Comparison of ENCODE assay signal across 25 cellular contexts in the genomic region with DNA sequence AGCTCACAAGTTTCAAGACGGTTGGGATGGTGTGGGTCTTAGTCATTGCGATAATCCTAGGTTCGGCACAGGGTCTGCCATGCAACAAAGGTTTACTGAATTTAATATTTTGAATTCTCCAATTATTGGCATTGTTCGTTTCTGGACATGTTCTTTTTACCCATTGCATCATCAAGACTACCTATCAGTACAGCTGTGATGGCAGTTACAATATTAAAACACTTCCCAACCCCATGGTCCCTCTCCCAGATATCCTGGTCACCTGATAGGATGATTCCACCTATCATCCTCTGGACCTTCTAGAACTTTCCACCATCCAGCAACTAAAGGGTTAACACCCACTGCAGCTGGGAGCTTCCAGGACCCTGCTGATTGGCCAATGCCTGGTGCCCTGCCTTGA.
A peak's percentile ranks its signal among the peaks of the same experiment; 100 is the strongest.
DNase-seq lines count a peak whose midpoint lies in the region; TF ChIP-seq lines count a peak whose summit lies in the region.
"Had no signal": no experiment of that assay in that cellular context is flagged by ENCODE, and none has a peak within 500 bp of the region (broad histone marks: within the 10 kb centered on the region; RNA-seq: fewer than 3 reads in every experiment).

No MANE protein-coding gene starts in this region.

- H3K4me1 ChIP-seq in BLaER1, result peaks cover 18% of the 10 kb centered on the region
- peaks cover 14% of the 10 kb centered on the region for H3K4me1 ChIP-seq in OCI-LY7 (ENCODE audit: insufficient read depth, low read length, poor library complexity, severe bottlenecking)
- H3K4me1 ChIP-seq in ascending aorta, result no peaks in the 10 kb centered on the region

- no peak overlapping the region for H3K4me3 ChIP-seq in BLaER1
- H3K4me3 ChIP-seq in H7 (ENCODE audit: insufficient read depth, low read depth, low read length), result no peak overlapping the region
- no peak overlapping the region for H3K4me3 ChIP-seq in OCI-LY7 (ENCODE audit: low read depth, low read length, poor library complexity, severe bottlenecking)
- H3K4me3 ChIP-seq in ascending aorta, result no peak overlapping the region
- H3K4me3 ChIP-seq: GM12878, SK-N-MC had no signal

- no peaks in the 10 kb centered on the region for H4K20me1 ChIP-seq in BLaER1
- H4K20me1 ChIP-seq in OCI-LY7 (ENCODE audit: insufficient read depth, low read length), result no peaks in the 10 kb centered on the region

- peaks cover 0 to 4% (median 1%) of the 10 kb centered on the region in 3 donors for H3K27me3 Mint-ChIP-seq in immature natural killer cell (ENCODE audit: low read depth in 3 of 3)
- H3K27me3 Mint-ChIP-seq: CD4-positive, alpha-beta T cell had no signal

- no TSS peak for BruUV-seq in OCI-LY7 (replicated peaks; lab: Mats Ljungman, UMichigan)

- H3K79me2 ChIP-seq in OCI-LY7 (ENCODE audit: insufficient read depth, low read depth, low read length), result no peaks in the 10 kb centered on the region

- peaks cover 46 to 87% of the 10 kb centered on the region in 2 donors for H3K4me1 Mint-ChIP-seq in immature natural killer cell

- no peaks in the 10 kb centered on the region for H3K27me3 ChIP-seq in BLaER1
- no peaks in the 10 kb centered on the region for H3K27me3 ChIP-seq in H7 (ENCODE audit: control insufficient read depth, insufficient read depth, low read length)
- no peaks in the 10 kb centered on the region for H3K27me3 ChIP-seq in ascending aorta

- POLR2A ChIA-PET in OCI-LY7 (lab: Charles Lee), result interaction anchor here (0.9 kb wide), 1 partner anchor 33 kb away, joined by 3 read pairs; no protein-coding TSS in a partner anchor

- peaks cover 0 to 4% (median 0%) of the 10 kb centered on the region in 3 donors for H3K36me3 Mint-ChIP-seq in immature natural killer cell

- peak overlapping the region in 5 of 6 donors; percentile 27 to 87 (median 81) for H3K27ac Mint-ChIP-seq in immature natural killer cell
- H3K27ac Mint-ChIP-seq: CD4-positive, alpha-beta T cell had no signal

- no peak overlapping the region for H3K9ac ChIP-seq in BLaER1

- intact Hi-C loops in OCI-LY7 (cut with micrococcal nuclease; ENCODE audit: unreplicated experiment) (no loop called here), ascending aorta (cut with DNase I) (no loop called here)

- H3K27ac ChIP-seq in BLaER1, result no peak overlapping the region
- H3K27ac ChIP-seq in OCI-LY7 (ENCODE audit: low read depth, low read length, poor library complexity, severe bottlenecking), result no peak overlapping the region
- no peak overlapping the region for H3K27ac ChIP-seq in ascending aorta
- H3K27ac ChIP-seq: SK-N-MC had no signal

- CTCF ChIA-PET in OCI-LY7 (lab: Charles Lee; ENCODE audit: unreplicated experiment), result no interaction called here

- H3K9me2 ChIP-seq in OCI-LY7 (ENCODE audit: insufficient read depth, low read length), result no peaks in the 10 kb centered on the region

- peak overlapping the region in 4 of 5 donors; percentile 4 to 74 (median 28) for H3K4me3 Mint-ChIP-seq in immature natural killer cell
- H3K4me3 Mint-ChIP-seq: CD4-positive, alpha-beta T cell had no signal

- DNase-seq in H7, result peak; percentile 11
- DNase-seq in OCI-LY7 (ENCODE audit: low spot score), result no peak
- no peak for DNase-seq in immature natural killer cell
- DNase-seq in ascending aorta (ENCODE audit: low spot score in 2 of 2), result no peak
- DNase-seq in stimulated activated CD4-positive, alpha-beta T cell treated with anti-CD3 and anti-CD28 coated beads, Interleukin-15, amount 100 ng/mL, for 24 hours, result no peak
- DNase-seq in AML-193 (lab: John Stamatoyannopoulos, UW), result no peak
- DNase-seq in stimulated activated CD4-positive, alpha-beta T cell treated with anti-CD3 and anti-CD28 coated beads, Interleukin-12 subunit alpha, Interleukin-12 subunit beta, amount 100 ng/mL, for 4 hours, result no peak
- DNase-seq: 8988T; ACHN; CD4-positive, alpha-beta T cell; COR-L47; DMS53; KG1; NCI-H1092; NCI-H1436; NCI-H187; NCI-H2081 treated with DMSO at 0.1 percent for 48 hours; NCI-H2171; NCI-H226; NCI-H510A; NCI-H69; SIG-M5 had no signal

- H2AFZ ChIP-seq in OCI-LY7 (ENCODE audit: low read length), result peak overlapping the region; percentile 37; the same call in 1 of the 2 replicates

- H3K9me3 ChIP-seq in BLaER1, result peaks cover 8% of the 10 kb centered on the region; the same call in 1 of the 2 replicates
- no peaks in the 10 kb centered on the region for H3K9me3 ChIP-seq in OCI-LY7 (ENCODE audit: low read length)
- no peaks in the 10 kb centered on the region for H3K9me3 ChIP-seq in ascending aorta

- no peaks in the 10 kb centered on the region for H3K9me3 Mint-ChIP-seq in immature natural killer cell
- H3K9me3 Mint-ChIP-seq: CD4-positive, alpha-beta T cell had no signal

- H3K36me3 ChIP-seq in BLaER1, result 0 out of 2 replicates have a peak, but pooled peaks cover 4% of the 10 kb centered on the region
- no peaks in the 10 kb centered on the region for H3K36me3 ChIP-seq in H7 (replicated peaks; ENCODE audit: control insufficient read depth, insufficient read depth, low read length)
- H3K36me3 ChIP-seq in OCI-LY7 (ENCODE audit: insufficient read depth, low read length), result no peaks in the 10 kb centered on the region
- no peaks in the 10 kb centered on the region for H3K36me3 ChIP-seq in ascending aorta

- TF ChIP-seq CTCF in OCI-LY7 (conservative IDR thresholded peaks at IDR 0.05; ENCODE audit: low read length) (no peak), ascending aorta (IDR thresholded peaks at IDR 0.05) (no peak)

- H3K4me2 ChIP-seq in BLaER1 (peak overlapping the region; percentile 44; the same call in 1 of the 2 replicates), OCI-LY7 (ENCODE audit: low read length) (peak overlapping the region; percentile 44)
